ENCODE assay signal across 13 cellular contexts in genomic region chr6:24990227-24990843, GRCh38. TPM values are rescaled to one million over a fixed set of nuclear protein-coding genes. Genes with fewer than 3 reads are reported as not detected.
DNase-seq lines count a peak whose midpoint lies in the region; ATAC-seq, FAIRE-seq and TF ChIP-seq lines count a peak whose summit lies in the region.
"Had no signal": no experiment of that assay in that cellular context is flagged by ENCODE, and none has a peak within 500 bp of the region (broad histone marks: within the 10 kb centered on the region; RNA-seq: fewer than 3 reads in every experiment).

No MANE protein-coding gene starts in this region.

- H3K4me1 Mint-ChIP-seq in astrocyte (ENCODE audit: low read depth, unreplicated experiment) (peaks cover 7% of the 10 kb centered on the region), naive B cell (peaks cover 50 to 68% (median 62%) of the 10 kb centered on the region in 3 donors)

- intact Hi-C loops in left ventricle myocardium inferior (cut with micrococcal nuclease) = loop anchor here (5.0 kb wide), 2 partner anchors 82 to 133 kb away; no protein-coding TSS in a partner anchor

- H3K27me3 ChIP-seq in astrocyte (ENCODE audit: insufficient read depth, low read length) (no peaks in the 10 kb centered on the region), left ventricle myocardium inferior (ENCODE audit: low read depth) (no peaks in the 10 kb centered on the region)
- H3K27me3 ChIP-seq: right lobe of liver, testis had no signal

- peak; percentile 39 for FAIRE-seq in astrocyte (lab: Jason Lieb, UNC)

- H3K4me3 Mint-ChIP-seq in astrocyte (ENCODE audit: unreplicated experiment) = no peak overlapping the region
- peak overlapping the region in 7 of 8 donors; percentile 9 to 57 (median 37) for H3K4me3 Mint-ChIP-seq in naive B cell
- H3K4me3 Mint-ChIP-seq: activated T-cell treated with anti-CD3 and anti-CD28 coated beads, Interleukin-2, amount 50 U/mL, for 4 hours had no signal

- H3K36me3 ChIP-seq in astrocyte (ENCODE audit: insufficient read depth, low read length) (no peaks in the 10 kb centered on the region), left ventricle myocardium inferior (no peaks in the 10 kb centered on the region)

- H3K9me3 Mint-ChIP-seq in astrocyte (ENCODE audit: unreplicated experiment) = peaks cover 4% of the 10 kb centered on the region
- H3K9me3 Mint-ChIP-seq in naive B cell = peaks cover 0 to 2% (median 0%) of the 10 kb centered on the region in 7 donors

- H3K27ac Mint-ChIP-seq in astrocyte (ENCODE audit: unreplicated experiment) (no peak overlapping the region), naive B cell (peak overlapping the region; percentile 36 to 97 (median 60))

- H2AFZ ChIP-seq in astrocyte (ENCODE audit: low read depth, low read length) = no peak overlapping the region

- H3K4me3 ChIP-seq in astrocyte (ENCODE audit: insufficient read depth, low read depth, low read length) = no peak overlapping the region
- H3K4me3 ChIP-seq in left ventricle myocardium inferior = no peak overlapping the region
- H3K4me3 ChIP-seq: right lobe of liver, testis had no signal

- no peak overlapping the region for H3K4me2 ChIP-seq in astrocyte (ENCODE audit: low read length)

- H3K36me3 Mint-ChIP-seq in astrocyte (ENCODE audit: low read depth, unreplicated experiment) (no peaks in the 10 kb centered on the region), naive B cell (no peaks in the 10 kb centered on the region)

- H3K27ac ChIP-seq in astrocyte (ENCODE audit: low read depth, low read length) = no peak overlapping the region
- no peak overlapping the region for H3K27ac ChIP-seq in left ventricle myocardium inferior (replicated peaks)
- H3K27ac ChIP-seq: right lobe of liver, testis had no signal

- no peak overlapping the region for H3K9ac ChIP-seq in astrocyte (ENCODE audit: low read length)

- DNase-seq in DMS53 (lab: John Stamatoyannopoulos, UW) (peak; percentile 73), HT-29 (ENCODE audit: low spot score) (peak; percentile 9), astrocyte (ENCODE audit: low read depth) (peak; percentile 79), naive B cell (no peak), left ventricle myocardium inferior (no peak), COR-L47 (lab: John Stamatoyannopoulos, UW) (no peak), GOT3 (lab: John Stamatoyannopoulos, UW) (no peak)
- DNase-seq: activated T-cell treated with anti-CD3 and anti-CD28 coated beads, Interleukin-2, amount 50 U/mL, for 4 hours; DMS 273 treated with DMSO at 0.1 percent for 48 hours; NCI-H2227 treated with DMSO at 0.1 percent for 48 hours; right lobe of liver; testis had no signal

- H3K4me1 ChIP-seq in astrocyte (ENCODE audit: insufficient read depth, low read length) = no peaks in the 10 kb centered on the region
- no peaks in the 10 kb centered on the region for H3K4me1 ChIP-seq in left ventricle myocardium inferior
- H3K4me1 ChIP-seq: right lobe of liver, testis had no signal

- no peak for TF ChIP-seq CTCF in astrocyte (IDR thresholded peaks at IDR 0.05; ENCODE audit: insufficient read depth, low read depth, low read length)
- no peak for TF ChIP-seq CTCF in left ventricle myocardium inferior (IDR thresholded peaks at IDR 0.05; ENCODE audit: borderline replicate concordance)

- ATAC-seq in naive B cell (ENCODE audit: low read depth in 2 of 2) = peak; percentile 45 to 53
- ATAC-seq: Panc1 had no signal

- H3K27me3 Mint-ChIP-seq in astrocyte (ENCODE audit: low read depth, unreplicated experiment) (no peaks in the 10 kb centered on the region), naive B cell (no peaks in the 10 kb centered on the region)

- no peaks in the 10 kb centered on the region for H3K79me2 ChIP-seq in astrocyte (ENCODE audit: insufficient read depth, low read length)

- no peaks in the 10 kb centered on the region for H4K20me1 ChIP-seq in astrocyte (ENCODE audit: insufficient read depth, low read length)

- H3K9me3 ChIP-seq in astrocyte (ENCODE audit: insufficient read depth, low read depth, low read length) = no peaks in the 10 kb centered on the region
- H3K9me3 ChIP-seq in left ventricle myocardium inferior (replicated peaks) = peaks cover 14% of the 10 kb centered on the region
- H3K9me3 ChIP-seq: right lobe of liver, testis had no signal

RNA-seq across cellular contexts. Expression of gene RIPOR2, which starts 54.6 kb away (rescaled TPM):
- 0.20 and 0.29 TPM in 2 replicates for total RNA-seq in HT-29 (2014; rRNA removed; shearing (Covaris generic))
- total RNA-seq in astrocyte (0.29 and 0.95 TPM in 2 replicates), left ventricle myocardium inferior (3.1 TPM)
- polyA plus RNA-seq in naive B cell (ENCODE audit: low read depth in 6 of 6) = 100 to 1,000 TPM; 464 to 666 (median 484) TPM

Comparison
In these comparisons a context has a peak if more than half of its experiments do, and no peak if none do; other contexts are left out.
1. DNase-seq: peak in DMS53 (single experiment), HT-29 (single experiment) and astrocyte (single experiment); none in naive B cell (single experiment), left ventricle myocardium inferior (single experiment), COR-L47 (single experiment) and GOT3 (single experiment).